Comparison of ENCODE assay signal across 8 cellular contexts in the genomic region with DNA sequence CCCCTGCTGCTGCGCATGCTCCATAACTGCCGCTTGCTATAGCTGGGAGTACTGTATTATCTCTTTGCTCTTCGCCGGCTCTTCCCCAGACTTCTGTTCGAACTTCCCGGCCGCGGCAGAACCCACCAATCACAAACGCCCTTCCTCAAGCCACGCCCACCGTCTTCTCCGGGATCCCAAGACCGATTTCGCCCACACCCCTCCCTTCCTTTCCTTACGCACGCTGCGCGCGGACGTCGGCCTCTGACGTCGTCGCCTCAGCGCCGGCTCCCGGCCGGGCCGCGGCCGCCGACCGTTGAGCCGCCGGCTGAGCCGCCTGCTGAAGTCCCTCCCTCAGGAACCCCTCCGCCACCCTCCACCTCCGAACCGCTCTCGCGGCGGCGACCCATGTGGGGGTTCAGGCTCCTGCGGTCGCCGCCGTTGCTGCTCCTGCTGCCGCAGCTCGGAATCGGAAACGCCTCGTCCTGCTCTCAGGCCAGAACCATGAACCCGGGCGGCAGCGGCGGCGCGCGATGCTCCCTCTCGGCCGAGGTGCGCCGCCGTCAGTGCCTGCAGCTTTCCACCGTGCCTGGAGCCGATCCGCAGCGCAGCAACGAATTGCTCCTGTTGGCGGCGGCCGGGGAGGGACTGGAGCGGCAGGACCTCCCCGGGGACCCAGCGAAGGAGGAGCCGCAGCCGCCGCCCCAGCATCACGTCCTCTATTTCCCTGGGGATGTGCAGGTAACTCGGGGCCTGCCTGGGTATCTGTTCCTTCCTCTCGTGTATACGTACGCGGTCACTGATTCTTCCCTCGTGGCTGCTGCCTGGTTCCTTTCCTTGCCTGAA. TPM values are rescaled to one million over a fixed set of nuclear protein-coding genes. Genes with fewer than 3 reads are reported as not detected.
DNase-seq lines count a peak whose midpoint lies in the region; ATAC-seq, FAIRE-seq and TF ChIP-seq lines count a peak whose summit lies in the region.

TSS of gene C2orf69 (plus strand) at position 242 of the 825 bp plus-strand sequence. CDS start at position 388, 146 bp downstream.

- H3K4me1 Mint-ChIP-seq in memory B cell = peaks cover 24% of the 10 kb centered on the region

- no peaks in the 10 kb centered on the region for H3K27me3 ChIP-seq in H1 (replicated peaks in 1 of 4; ENCODE audit: control insufficient read depth in 3 of 4, extremely low read depth in 1 of 4, insufficient read depth in 3 of 4, low read length in 3 of 4)

- H3K14ac ChIP-seq in H1 (ENCODE audit: insufficient read length) = no peak within 1 kb of the TSS

- CTCF ChIA-PET in H1 (lab: Charles Lee; ENCODE audit: partially characterized antibody) = interaction anchor here (0.7 to 1.6 kb wide), 4 partner anchors 28 to 440 kb away, joined by 3 read pairs; no protein-coding TSS in a partner anchor

- H3K18ac ChIP-seq in H1 (ENCODE audit: extremely low read depth, low read length) = peak within 1 kb of the TSS; percentile 91

- peak within 1 kb of the TSS; percentile 98 for H2AFZ ChIP-seq in H1 (ENCODE audit: low read length)

- no peaks in the 10 kb centered on the region for H3K9me3 Mint-ChIP-seq in memory B cell

- H3K23me2 ChIP-seq in H1 (ENCODE audit: low read depth, low read length) = no peaks in the 10 kb centered on the region; the same call in none of the 2 replicates

- peak within 1 kb of the TSS; percentile 88 to 97 (median 92) for H3K4me3 ChIP-seq in H1 (ENCODE audit: extremely low read depth in 1 of 4, insufficient read depth in 2 of 4, low read depth in 3 of 4, low read length in 4 of 4)

- H3K56ac ChIP-seq in H1 (replicated peaks; ENCODE audit: insufficient read length, low read depth, low read length) = peak within 1 kb of the TSS; percentile 89

- no peak within 1 kb of the TSS for H2BK15ac ChIP-seq in H1 (ENCODE audit: low read length)

- peak within 1 kb of the TSS; percentile 63 for H4K91ac ChIP-seq in H1 (replicated peaks; ENCODE audit: insufficient read length, low read length)

- H4K5ac ChIP-seq in H1 (ENCODE audit: insufficient read length, low read depth, low read length) = peak within 1 kb of the TSS; percentile 90

- H2AK5ac ChIP-seq in H1 (ENCODE audit: low read depth, low read length) = peak within 1 kb of the TSS; percentile 16; the same call in 1 of the 2 replicates

- TF ChIP-seq EP300 in H1 (IDR thresholded peaks at IDR 0.05; ENCODE audit: borderline replicate concordance in 1 of 2, low read depth in 2 of 2, low read length in 2 of 2) = no peak

- no peaks in the 10 kb centered on the region for H3K27me3 Mint-ChIP-seq in memory B cell

- H3K4me2 ChIP-seq in H1 (ENCODE audit: insufficient read depth in 1 of 2, low read depth in 2 of 2, low read length in 2 of 2) = peak within 1 kb of the TSS; percentile 81 to 89

- peak within 1 kb of the TSS; percentile 94 for H3K27ac ChIP-seq in H1 (ENCODE audit: low read depth, low read length)

- peak within 1 kb of the TSS; percentile 85 for H2BK12ac ChIP-seq in H1 (ENCODE audit: low read depth, low read length)

- no peaks in the 10 kb centered on the region for H3K79me1 ChIP-seq in H1 (ENCODE audit: low read depth, low read length)

- H3K4ac ChIP-seq in H1 (replicated peaks; ENCODE audit: insufficient read length, low read depth, low read length) = peak within 1 kb of the TSS; percentile 6

- H4K8ac ChIP-seq in H1 (ENCODE audit: extremely low read depth, insufficient read depth, low read length) = peak within 1 kb of the TSS; percentile 98

- peaks cover 32 to 45% of the 10 kb centered on the region in 2 experiments for H3K79me2 ChIP-seq in H1 (ENCODE audit: control insufficient read depth in 1 of 2, insufficient read depth in 2 of 2, low read length in 2 of 2)

- TF ChIP-seq POLR2A in H1 (IDR thresholded peaks at IDR 0.05; ENCODE audit: control extremely low read depth in 1 of 2, low read depth in 2 of 2, low read length in 2 of 2) = peak; percentile 81 to 88

- peak within 1 kb of the TSS; percentile 91 to 94 (median 93) for H3K9ac ChIP-seq in H1 (replicated peaks in 1 of 4; ENCODE audit: extremely low read depth in 1 of 4, low read depth in 3 of 4, low read length in 3 of 4)

- H3K23ac ChIP-seq in H1 (ENCODE audit: insufficient read length) = no peak within 1 kb of the TSS

- H4K20me1 ChIP-seq in H1 (replicated peaks in 1 of 2; ENCODE audit: control insufficient read depth in 1 of 2, insufficient read depth in 2 of 2, low read length in 2 of 2) = peaks cover 1% of the 10 kb centered on the region in 2 experiments

- H3K36me3 ChIP-seq in H1 (ENCODE audit: control insufficient read depth in 2 of 4, insufficient read depth in 4 of 4, low read length in 3 of 4) = peaks cover 0 to 22% (median 8%) of the 10 kb centered on the region in 4 experiments; a peak in 4 of 8 replicates

- POLR2A ChIA-PET in H1 (lab: Charles Lee; ENCODE audit: partially characterized antibody) = interaction anchor here (0.6 to 2.7 kb wide), 13 partner anchors 9 to 622 kb away, joined by 3 to 14 read pairs (median 5); no protein-coding TSS in a partner anchor

- H3K27ac Mint-ChIP-seq in memory B cell = peak within 1 kb of the TSS; percentile 94

- peak; percentile 95 for DNase-seq in CMK (ENCODE audit: low read depth)
- DNase-seq in GM20000 (ENCODE audit: low spot score) = peak; percentile 95
- peak; percentile 97 for DNase-seq in HT-29 (ENCODE audit: low spot score)
- DNase-seq in NOMO-1 (lab: John Stamatoyannopoulos, UW; ENCODE audit: unreplicated experiment in 2 of 2) = peak; percentile 91 to 99
- DNase-seq in activated CD8-positive, alpha-beta memory T cell treated with anti-CD3 and anti-CD28 coated beads for 4 hours (ENCODE audit: low read depth in 2 of 2) = peak; percentile 79 to 84
- DNase-seq in H1 (ENCODE audit: low read depth in 1 of 2, low spot score in 2 of 2) = peak; percentile 99
- peak; percentile 85 to 87 for DNase-seq in memory B cell (ENCODE audit: low spot score in 2 of 2)
- DNase-seq in stimulated activated CD8-positive, alpha-beta memory T cell treated with anti-CD3 and anti-CD28 coated beads, Interleukin-12 subunit alpha, Interleukin-12 subunit beta, amount 100 ng/mL, for 24 hours (ENCODE audit: extremely low read depth) = peak; percentile 81

- peak within 1 kb of the TSS; percentile 85 for H3K4me3 Mint-ChIP-seq in memory B cell

- H3K4me1 ChIP-seq in H1 (replicated peaks in 1 of 4; ENCODE audit: control insufficient read depth in 3 of 4, insufficient read depth in 4 of 4, low read length in 3 of 4) = peaks cover 0 to 3% (median 0%) of the 10 kb centered on the region in 4 experiments; a peak in 2 of 7 replicates

- peak; percentile 91 for FAIRE-seq in H1 (lab: Jason Lieb, UNC)

- 1% methylated on average over 76 of the region's 85 CpGs; no CpG with 5 or more reads in 1 of the 2 experiments for WGBS in H1 (ENCODE audit: extremely low coverage in 1 of 2, insufficient coverage in 1 of 2, insufficient read length in 1 of 2, insufficient replicate concordance in 2 of 2, low coverage in 1 of 2, low lambda C conversion rate in 2 of 2, missing lambda C conversion rate in 1 of 2), 2 experiments

- no peak within 1 kb of the TSS for H2BK20ac ChIP-seq in H1 (ENCODE audit: low read length)

- 0 out of 4 replicates have a peak, but pooled peaks of 1 of the 2 experiments have one; percentile 0 for TF ChIP-seq RAD21 in H1 (IDR thresholded peaks at IDR 0.05 in 1 of 2, conservative IDR thresholded peaks at IDR 0.05 in 1 of 2; ENCODE audit: low read depth in 2 of 2, low read length in 2 of 2)

- H2BK120ac ChIP-seq in H1 (replicated peaks; ENCODE audit: low read depth, low read length) = no peak within 1 kb of the TSS

- TF ChIP-seq CTCF in GM20000 (IDR thresholded peaks at IDR 0.05; ENCODE audit: extremely low read depth, missing control alignments) (no peak), H1 (IDR thresholded peaks at IDR 0.05; ENCODE audit: control extremely low read depth in 1 of 3, insufficient read depth in 1 of 3, low read depth in 1 of 3, low read length in 3 of 3) (no peak)

- peak; percentile 80 for ATAC-seq in memory B cell (ENCODE audit: low read depth)

- H3K36me3 Mint-ChIP-seq in memory B cell = peaks cover 11% of the 10 kb centered on the region

- peak within 1 kb of the TSS; percentile 91 for H2BK5ac ChIP-seq in H1 (ENCODE audit: low read depth, low read length)

- H3K9me3 ChIP-seq in H1 (ENCODE audit: insufficient read depth in 2 of 2, low read depth in 1 of 2, low read length in 1 of 2) = peaks cover 4% of the 10 kb centered on the region in 2 experiments

TF ChIP-seq in H1, 55 proteins besides CTCF, POLR2A, EP300 and RAD21 (continues in another document):
- TF ChIP-seq BACH1 (IDR thresholded peaks at IDR 0.05; ENCODE audit: low read length) (no peak), CREB1 (IDR thresholded peaks at IDR 0.05) (peak; percentile 97), RFX5 (IDR thresholded peaks at IDR 0.05; ENCODE audit: borderline replicate concordance, low read depth, low read length) (no peak), TCF12 (IDR thresholded peaks at IDR 0.05; ENCODE audit: low read depth, low read length) (no peak), BCL11A (IDR thresholded peaks at IDR 0.05; ENCODE audit: low read depth in 2 of 2, low read length in 2 of 2) (no peak), JUND (IDR thresholded peaks at IDR 0.05; ENCODE audit: low read length) (no peak), CHD1 (IDR thresholded peaks at IDR 0.05; ENCODE audit: low read depth, low read length) (no peak), TAF1 (IDR thresholded peaks at IDR 0.05; ENCODE audit: low read depth, low read length) (peak; percentile 73), TBP (IDR thresholded peaks at IDR 0.05; ENCODE audit: low read depth, low read length) (peak; percentile 79), MAFK (IDR thresholded peaks at IDR 0.05; ENCODE audit: low read depth, low read length) (no peak), HDAC2 (IDR thresholded peaks at IDR 0.05; ENCODE audit: borderline replicate concordance in 1 of 2, low read depth in 2 of 2, low read length in 2 of 2) (no peak), BRCA1 (IDR thresholded peaks at IDR 0.05; ENCODE audit: low read depth, low read length) (no peak), SP4 (IDR thresholded peaks at IDR 0.05; ENCODE audit: low read length) (0 out of 2 replicates have a peak, but pooled peaks have one; percentile 65), PHF8 (conservative IDR thresholded peaks at IDR 0.05; ENCODE audit: low read depth, low read length) (peak; percentile 99), TAF7 (optimal IDR thresholded peaks at IDR 0.05; ENCODE audit: borderline replicate concordance, low read depth, low read length) (peak; percentile 5)

RNA-seq across cellular contexts. Expression of gene C2orf69, which starts in this region (rescaled TPM):
- total RNA-seq in HT-29 (2014; rRNA removed; shearing (Covaris generic)) = 6.4 and 6.8 TPM in 2 replicates
- 32.0 and 32.3 TPM in 2 replicates for total RNA-seq in H1 (2021; fragmentation: NEBNext Ultra II Directional; extraction: Animal tissue kit (Norgen Biotek cat#: 25700))
- 3.9 and 5.1 TPM in 2 replicates for polyA plus RNA-seq in H1 (2011; rRNA removed)
- polyA plus RNA-seq in H1 (2011; cell fraction: cytosol; rRNA removed) = 5.4 TPM
- 7.3 TPM for polyA plus RNA-seq in H1 (2011; cell fraction: nucleus; rRNA removed)
- 6.6 to 16.7 TPM (median 8.8 TPM) in 4 replicates for polyA plus RNA-seq in H1 (2012, experiment 1 of 2)
- polyA plus RNA-seq in H1 (2012, experiment 2 of 2) = 1.3 TPM
- 21.8 TPM for polyA plus RNA-seq in H1 (2013, experiment 1 of 2)
- polyA plus RNA-seq in H1 (2013, experiment 2 of 2) = 20.3 TPM
- polyA minus RNA-seq in H1 (2011; rRNA and poly(A)+ RNA removed) = 6.7 and 9.7 TPM in 2 replicates
- 9.2 TPM for polyA minus RNA-seq in H1 (2011; cell fraction: cytosol; rRNA and poly(A)+ RNA removed)
- polyA minus RNA-seq in H1 (2011; cell fraction: nucleus; rRNA and poly(A)+ RNA removed) = 29.8 TPM

Comparison
In these comparisons a context has a peak if more than half of its experiments do, and no peak if none do; other contexts are left out.
1. Peak in every context shown above with its lines: DNase-seq, ATAC-seq, H3K4me3 ChIP-seq and H3K27ac ChIP-seq.